In the genomic region with DNA sequence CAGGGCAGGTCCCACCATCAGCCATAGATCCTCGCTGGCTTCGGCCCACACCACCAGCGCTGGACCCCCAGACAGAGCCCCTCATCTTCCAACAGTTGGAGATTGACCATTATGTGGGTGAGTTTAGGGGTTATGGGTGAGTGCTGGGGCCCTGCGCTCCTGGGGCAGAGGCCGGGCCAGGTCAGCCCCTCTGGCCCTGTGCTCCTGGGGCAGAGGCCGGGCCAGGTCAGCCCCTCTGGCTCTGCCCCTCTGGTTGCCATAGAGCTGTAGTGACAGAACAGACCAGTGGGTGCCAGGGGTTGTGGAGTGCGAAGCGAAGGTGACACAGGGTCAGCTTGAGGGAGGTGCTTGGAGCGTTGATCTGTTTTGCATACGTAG, we compare ENCODE assay signal across 33 cellular contexts. TPM values are rescaled to one million over a fixed set of nuclear protein-coding genes. Genes with fewer than 3 reads are reported as not detected.
"Had no signal": no experiment of that assay in that cellular context is flagged by ENCODE, and none has a peak within 500 bp of the region (broad histone marks: within the 10 kb centered on the region; RNA-seq: fewer than 3 reads in every experiment).

No MANE protein-coding gene starts in this region.

- H3K9me3 Mint-ChIP-seq: mesothelial cell of epicardium, naive B cell had no signal

- H3K27me3 ChIP-seq: esophagus muscularis mucosa, foreskin keratinocyte, gastroesophageal sphincter, heart left ventricle, hepatocyte, left lung, pancreas, right atrium auricular region, stomach, thyroid gland, vagina had no signal

- H3K4me2 ChIP-seq: hepatocyte, smooth muscle cell had no signal

- H3K4me1 ChIP-seq: esophagus muscularis mucosa, foreskin keratinocyte, gastroesophageal sphincter, heart left ventricle, left lung, pancreas, right atrium auricular region, stomach, thyroid gland, vagina had no signal

- H3K4me3 Mint-ChIP-seq: mesothelial cell of epicardium, nephron had no signal

- H3K27me3 Mint-ChIP-seq: naive B cell had no signal

- H3K9me3 ChIP-seq: esophagus muscularis mucosa, gastroesophageal sphincter, heart left ventricle, left lung, mucosa of descending colon, pancreas, right atrium auricular region, stomach, thyroid gland, vagina had no signal

- H3K4me1 Mint-ChIP-seq: mesothelial cell of epicardium, nephron had no signal

- H3K27ac Mint-ChIP-seq: mesothelial cell of epicardium, nephron had no signal

- DNase-seq: dermis blood vessel endothelial cell; effector memory CD4-positive, alpha-beta T cell; foreskin keratinocyte; mesenchymal stem cell; naive B cell; occipital lobe; pancreas; stimulated activated CD4-positive, alpha-beta T cell treated with anti-CD3 and anti-CD28 coated beads, Interleukin-12 subunit alpha, Interleukin-12 subunit beta, amount 100 ng/mL, for 4 hours; stimulated activated CD4-positive, alpha-beta T cell treated with anti-CD3 and anti-CD28 coated beads, Interleukin-1b, Interleukin-23, amount 100 ng/mL, for 48 hours; stimulated activated CD4-positive, alpha-beta T cell treated with anti-CD3 and anti-CD28 coated beads, Interleukin-4, amount 100 ng/mL, for 1 hour; stimulated activated CD8-positive, alpha-beta memory T cell treated with anti-CD3 and anti-CD28 coated beads, Interleukin-4, amount 100 ng/mL, for 48 hours; stimulated activated naive CD4-positive, alpha-beta T cell treated with Interleukin-2 at 50 U/mL for 16 hours; stomach; thyroid gland; trophoblast cell had no signal

- ATAC-seq: foreskin keratinocyte, gastroesophageal sphincter, heart left ventricle, left lung, mucosa of descending colon, pancreas, sciatic nerve had no signal

- H3K27ac ChIP-seq: coronary artery, esophagus muscularis mucosa, foreskin keratinocyte, gastroesophageal sphincter, heart left ventricle, hepatocyte, left lung, pancreas, right atrium auricular region, stomach, thyroid gland, vagina had no signal

- H2AFZ ChIP-seq: hepatocyte had no signal

RNA-seq across cellular contexts. Expression of gene SPIB, which starts 19.4 kb away (rescaled TPM):
- total RNA-seq: dermis blood vessel endothelial cell, fibroblast of lung, foreskin keratinocyte, gastroesophageal sphincter, lower leg skin, lung microvascular endothelial cell, occipital lobe, right atrium auricular region, smooth muscle cell, subcutaneous adipose tissue, temporal lobe, thyroid gland, vagina had no signal

RNA-seq across cellular contexts. Expression of gene MYBPC2, which starts 33.3 kb away (rescaled TPM):
- total RNA-seq: dermis blood vessel endothelial cell, esophagus muscularis mucosa, foreskin keratinocyte, gastroesophageal sphincter, lung microvascular endothelial cell, occipital lobe, right atrium auricular region, sciatic nerve, smooth muscle cell, stomach, subcutaneous adipose tissue, vagina had no signal

RNA-seq across cellular contexts. Expression of gene NAPSA, which starts 33.9 kb away (rescaled TPM):
- total RNA-seq: dermis blood vessel endothelial cell had no signal
